Comparison of ENCODE assay signal across 17 cellular contexts in the genomic region with DNA sequence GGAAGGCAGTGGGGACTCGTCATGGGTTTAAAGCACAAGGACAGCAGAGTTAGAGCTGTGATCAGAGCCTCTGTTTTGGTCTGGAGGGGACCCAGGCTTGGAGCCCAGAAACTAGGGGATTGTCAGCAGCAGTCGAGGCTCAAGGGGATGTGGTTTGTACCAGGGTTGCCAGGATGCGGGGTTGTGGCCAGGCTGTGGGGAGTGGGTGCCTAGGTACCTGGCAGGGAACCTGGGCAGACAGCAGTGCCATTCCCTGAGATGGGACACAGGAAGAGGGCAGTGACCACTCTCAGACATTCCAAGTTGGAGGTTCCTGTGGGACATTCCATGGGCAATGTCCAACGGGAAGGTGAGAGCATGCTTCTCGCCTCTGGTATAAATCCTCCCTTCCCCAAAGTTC.
DNase-seq lines count a peak whose midpoint lies in the region; ATAC-seq lines count a peak whose summit lies in the region.
"Had no signal": no experiment of that assay in that cellular context is flagged by ENCODE, and none has a peak within 500 bp of the region (broad histone marks: within the 10 kb centered on the region; RNA-seq: fewer than 3 reads in every experiment).

No MANE protein-coding gene starts in this region.

- H3K36me3 Mint-ChIP-seq in activated CD8-positive, alpha-beta memory T cell treated with anti-CD3 and anti-CD28 coated beads, Interleukin-2, amount 10 ng/mL, durations not matched to agents 7 days and 5 days = no peaks in the 10 kb centered on the region
- no peaks in the 10 kb centered on the region for H3K36me3 Mint-ChIP-seq in activated CD4-positive, alpha-beta memory T cell treated with anti-CD3 and anti-CD28 coated beads for 36 hours
- no peaks in the 10 kb centered on the region for H3K36me3 Mint-ChIP-seq in immature natural killer cell
- peaks cover under 1% of the 10 kb centered on the region for H3K36me3 Mint-ChIP-seq in activated T-helper 2 cell treated with anti-CD3 and anti-CD28 coated beads, Interferon-gamma antibody, Interleukin-2, Interleukin-4, amounts not matched to agents 10 μg/mL and 5 μg/mL and 100 μg/mL, durations not matched to agents 14 hours and 24 hours and 36 hours (ENCODE audit: low read depth)
- H3K36me3 Mint-ChIP-seq: neural progenitor cell had no signal

- no peak for ATAC-seq in activated CD8-positive, alpha-beta memory T cell treated with anti-CD3 and anti-CD28 coated beads, Interleukin-2, amount 10 ng/mL, durations not matched to agents 7 days and 5 days
- no peak for ATAC-seq in stimulated activated naive CD8-positive, alpha-beta T cell treated with anti-CD3 and anti-CD28 coated beads, Interleukin-15, amount 100 ng/mL, for 72 hours
- ATAC-seq in HG02852 (IDR thresholded peaks at IDR 0.05; ENCODE audit: unreplicated experiment) (no peak), HG03139 (IDR thresholded peaks at IDR 0.05; ENCODE audit: unreplicated experiment) (no peak)

- intact Hi-C loops in activated CD4-positive, alpha-beta memory T cell treated with anti-CD3 and anti-CD28 coated beads for 36 hours (cut with micrococcal nuclease) = loop anchor here (5.0 kb wide), 1 partner anchor 54 kb away; no protein-coding TSS in a partner anchor
- intact Hi-C loops in activated T-helper 2 cell treated with anti-CD3 and anti-CD28 coated beads, Interferon-gamma antibody, Interleukin-2, Interleukin-4, amounts not matched to agents 10 μg/mL and 5 μg/mL and 100 μg/mL, durations not matched to agents 14 hours and 24 hours and 36 hours (cut with micrococcal nuclease) = loop anchor here (2.0 kb wide), 1 partner anchor 15 kb away; no protein-coding TSS in a partner anchor

- H3K27me3 Mint-ChIP-seq in activated CD8-positive, alpha-beta memory T cell treated with anti-CD3 and anti-CD28 coated beads, Interleukin-2, amount 10 ng/mL, durations not matched to agents 7 days and 5 days = no peaks in the 10 kb centered on the region
- H3K27me3 Mint-ChIP-seq in activated CD4-positive, alpha-beta memory T cell treated with anti-CD3 and anti-CD28 coated beads for 36 hours = no peaks in the 10 kb centered on the region
- peaks cover 6 to 13% (median 10%) of the 10 kb centered on the region in 3 donors for H3K27me3 Mint-ChIP-seq in immature natural killer cell (ENCODE audit: low read depth in 3 of 3)
- no peaks in the 10 kb centered on the region for H3K27me3 Mint-ChIP-seq in stimulated activated naive CD8-positive, alpha-beta T cell treated with anti-CD3 and anti-CD28 coated beads, Interleukin-15, amount 100 ng/mL, for 72 hours
- H3K27me3 Mint-ChIP-seq in activated T-helper 2 cell treated with anti-CD3 and anti-CD28 coated beads, Interferon-gamma antibody, Interleukin-2, Interleukin-4, amounts not matched to agents 10 μg/mL and 5 μg/mL and 100 μg/mL, durations not matched to agents 14 hours and 24 hours and 36 hours (ENCODE audit: low read depth) = no peaks in the 10 kb centered on the region

- DNase-seq in activated CD8-positive, alpha-beta memory T cell treated with anti-CD3 and anti-CD28 coated beads, Interleukin-2, amount 10 ng/mL, durations not matched to agents 7 days and 5 days = peak; percentile 60
- no peak for DNase-seq in activated CD8-positive, alpha-beta memory T cell treated with anti-CD3 and anti-CD28 coated beads, Interleukin-2, amount 50 U/mL, for 48 hours
- no peak for DNase-seq in activated CD4-positive, alpha-beta memory T cell treated with anti-CD3 and anti-CD28 coated beads for 36 hours
- DNase-seq in immature natural killer cell = no peak
- DNase-seq in stimulated activated naive CD8-positive, alpha-beta T cell treated with anti-CD3 and anti-CD28 coated beads, Interleukin-15, amount 100 ng/mL, for 72 hours = no peak
- DNase-seq in activated T-helper 2 cell treated with anti-CD3 and anti-CD28 coated beads, Interferon-gamma antibody, Interleukin-2, Interleukin-4, amounts not matched to agents 10 μg/mL and 5 μg/mL and 100 μg/mL, durations not matched to agents 14 hours and 24 hours and 36 hours (ENCODE audit: low spot score) = no peak
- DNase-seq: activated CD8-positive, alpha-beta memory T cell treated with anti-CD3 and anti-CD28 coated beads, Interleukin-2, amount 50 U/mL, for 4 hours; activated naive CD4-positive, alpha-beta T cell treated with anti-CD3 and anti-CD28 coated beads, Interleukin-2, amount 50 U/mL, for 16 hours; Calu3; glutamatergic neuron; mammary epithelial cell; NCI-H187; NCI-H345; RPMI8226 had no signal

- peaks cover 75% of the 10 kb centered on the region for H3K4me1 Mint-ChIP-seq in activated CD8-positive, alpha-beta memory T cell treated with anti-CD3 and anti-CD28 coated beads, Interleukin-2, amount 10 ng/mL, durations not matched to agents 7 days and 5 days
- H3K4me1 Mint-ChIP-seq in activated CD4-positive, alpha-beta memory T cell treated with anti-CD3 and anti-CD28 coated beads for 36 hours (ENCODE audit: low read depth) = peaks cover 85% of the 10 kb centered on the region
- H3K4me1 Mint-ChIP-seq in immature natural killer cell = peaks cover 92 to 94% of the 10 kb centered on the region in 2 donors
- peaks cover 64% of the 10 kb centered on the region for H3K4me1 Mint-ChIP-seq in stimulated activated naive CD8-positive, alpha-beta T cell treated with anti-CD3 and anti-CD28 coated beads, Interleukin-15, amount 100 ng/mL, for 72 hours
- peaks cover 76% of the 10 kb centered on the region for H3K4me1 Mint-ChIP-seq in activated T-helper 2 cell treated with anti-CD3 and anti-CD28 coated beads, Interferon-gamma antibody, Interleukin-2, Interleukin-4, amounts not matched to agents 10 μg/mL and 5 μg/mL and 100 μg/mL, durations not matched to agents 14 hours and 24 hours and 36 hours (ENCODE audit: low read depth)

- CTCF ChIA-PET in activated CD8-positive, alpha-beta memory T cell treated with anti-CD3 and anti-CD28 coated beads, Interleukin-2, amount 10 ng/mL, durations not matched to agents 7 days and 5 days (lab: Charles Lee) = interaction anchor here (2.8 kb wide), 1 partner anchor 354 kb away, joined by 9 read pairs; no protein-coding TSS in a partner anchor
- CTCF ChIA-PET in activated CD4-positive, alpha-beta memory T cell treated with anti-CD3 and anti-CD28 coated beads for 36 hours (lab: Charles Lee) = interaction anchor here (1.1 kb wide), 1 partner anchor 12 kb away, joined by 3 read pairs; no protein-coding TSS in a partner anchor

- POLR2A ChIA-PET in activated CD4-positive, alpha-beta memory T cell treated with anti-CD3 and anti-CD28 coated beads for 36 hours (lab: Charles Lee) = no interaction called here

- H3K4me3 Mint-ChIP-seq in activated CD8-positive, alpha-beta memory T cell treated with anti-CD3 and anti-CD28 coated beads, Interleukin-2, amount 10 ng/mL, durations not matched to agents 7 days and 5 days = no peak overlapping the region
- H3K4me3 Mint-ChIP-seq in activated CD4-positive, alpha-beta memory T cell treated with anti-CD3 and anti-CD28 coated beads for 36 hours = no peak overlapping the region
- no peak overlapping the region for H3K4me3 Mint-ChIP-seq in immature natural killer cell
- H3K4me3 Mint-ChIP-seq in stimulated activated naive CD8-positive, alpha-beta T cell treated with anti-CD3 and anti-CD28 coated beads, Interleukin-15, amount 100 ng/mL, for 72 hours = no peak overlapping the region
- no peak overlapping the region for H3K4me3 Mint-ChIP-seq in activated T-helper 2 cell treated with anti-CD3 and anti-CD28 coated beads, Interferon-gamma antibody, Interleukin-2, Interleukin-4, amounts not matched to agents 10 μg/mL and 5 μg/mL and 100 μg/mL, durations not matched to agents 14 hours and 24 hours and 36 hours (ENCODE audit: low read depth)
- H3K4me3 Mint-ChIP-seq: neural progenitor cell had no signal

- no peaks in the 10 kb centered on the region for H3K9me3 Mint-ChIP-seq in activated CD8-positive, alpha-beta memory T cell treated with anti-CD3 and anti-CD28 coated beads, Interleukin-2, amount 10 ng/mL, durations not matched to agents 7 days and 5 days (ENCODE audit: low read depth)
- no peaks in the 10 kb centered on the region for H3K9me3 Mint-ChIP-seq in activated CD4-positive, alpha-beta memory T cell treated with anti-CD3 and anti-CD28 coated beads for 36 hours
- H3K9me3 Mint-ChIP-seq in immature natural killer cell = peaks cover 0 to 1% (median 0%) of the 10 kb centered on the region in 6 donors
- no peaks in the 10 kb centered on the region for H3K9me3 Mint-ChIP-seq in stimulated activated naive CD8-positive, alpha-beta T cell treated with anti-CD3 and anti-CD28 coated beads, Interleukin-15, amount 100 ng/mL, for 72 hours
- no peaks in the 10 kb centered on the region for H3K9me3 Mint-ChIP-seq in activated T-helper 2 cell treated with anti-CD3 and anti-CD28 coated beads, Interferon-gamma antibody, Interleukin-2, Interleukin-4, amounts not matched to agents 10 μg/mL and 5 μg/mL and 100 μg/mL, durations not matched to agents 14 hours and 24 hours and 36 hours
- H3K9me3 Mint-ChIP-seq: neural progenitor cell had no signal

- peak overlapping the region; percentile 63 for H3K27ac Mint-ChIP-seq in activated CD8-positive, alpha-beta memory T cell treated with anti-CD3 and anti-CD28 coated beads, Interleukin-2, amount 10 ng/mL, durations not matched to agents 7 days and 5 days
- peak overlapping the region; percentile 29 for H3K27ac Mint-ChIP-seq in activated CD4-positive, alpha-beta memory T cell treated with anti-CD3 and anti-CD28 coated beads for 36 hours
- H3K27ac Mint-ChIP-seq in immature natural killer cell = peak overlapping the region; percentile 54 to 79 (median 68)
- H3K27ac Mint-ChIP-seq in stimulated activated naive CD8-positive, alpha-beta T cell treated with anti-CD3 and anti-CD28 coated beads, Interleukin-15, amount 100 ng/mL, for 72 hours = peak overlapping the region; percentile 73 to 92
- no peak overlapping the region for H3K27ac Mint-ChIP-seq in activated T-helper 2 cell treated with anti-CD3 and anti-CD28 coated beads, Interferon-gamma antibody, Interleukin-2, Interleukin-4, amounts not matched to agents 10 μg/mL and 5 μg/mL and 100 μg/mL, durations not matched to agents 14 hours and 24 hours and 36 hours
